In the genomic region with DNA sequence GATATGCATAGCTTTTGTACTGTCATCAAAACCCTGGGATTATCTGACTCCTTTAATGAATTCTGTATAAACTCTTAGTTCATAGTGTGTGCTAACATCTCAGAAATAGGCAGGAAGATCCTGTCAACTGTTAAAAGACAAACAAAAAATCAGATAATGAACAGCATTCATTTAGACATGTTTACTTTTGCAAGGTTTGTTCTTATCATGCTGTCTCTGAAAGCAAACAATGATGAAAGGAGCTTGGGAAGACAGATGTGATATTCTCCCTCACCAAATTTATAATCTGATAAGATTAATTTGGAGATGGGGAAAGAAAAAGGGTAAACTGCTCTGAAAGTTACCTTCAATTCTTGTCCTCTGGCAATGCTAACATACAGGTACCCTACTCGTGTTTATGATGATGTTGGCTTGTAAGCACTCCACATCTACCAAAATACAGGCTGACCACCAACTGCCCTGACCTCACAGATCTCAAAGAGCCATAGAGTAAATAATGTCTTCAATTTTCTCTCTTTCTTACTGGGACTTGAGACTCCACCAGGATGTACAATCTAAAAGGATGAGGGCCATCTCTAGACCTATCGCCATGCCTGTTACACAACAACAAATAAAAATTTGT, we compare ENCODE assay signal across 2 cellular contexts.
A peak's percentile ranks its signal among the peaks of the same experiment; 100 is the strongest.
TF ChIP-seq lines count a peak whose summit lies in the region.

No MANE protein-coding gene starts in this region.

TF ChIP-seq in IMR-90, 13 proteins besides CTCF, POLR2A, EP300 and RAD21:
- TF ChIP-seq, protein P1, sequence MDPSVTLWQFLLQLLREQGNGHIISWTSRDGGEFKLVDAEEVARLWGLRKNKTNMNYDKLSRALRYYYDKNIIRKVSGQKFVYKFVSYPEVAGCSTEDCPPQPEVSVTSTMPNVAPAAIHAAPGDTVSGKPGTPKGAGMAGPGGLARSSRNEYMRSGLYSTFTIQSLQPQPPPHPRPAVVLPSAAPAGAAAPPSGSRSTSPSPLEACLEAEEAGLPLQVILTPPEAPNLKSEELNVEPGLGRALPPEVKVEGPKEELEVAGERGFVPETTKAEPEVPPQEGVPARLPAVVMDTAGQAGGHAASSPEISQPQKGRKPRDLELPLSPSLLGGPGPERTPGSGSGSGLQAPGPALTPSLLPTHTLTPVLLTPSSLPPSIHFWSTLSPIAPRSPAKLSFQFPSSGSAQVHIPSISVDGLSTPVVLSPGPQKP (IDR thresholded peaks at IDR 0.05; ENCODE audit: borderline replicate concordance, low read depth, low read length), result no peak
- TF ChIP-seq NFE2L2 (IDR thresholded peaks at IDR 0.05; ENCODE audit: low read depth, low read length), result no peak
- TF ChIP-seq CEBPB (IDR thresholded peaks at IDR 0.05; ENCODE audit: low read depth, low read length), result no peak
- no peak for TF ChIP-seq RFX5 (IDR thresholded peaks at IDR 0.05; ENCODE audit: low read depth, low read length)
- TF ChIP-seq RCOR1 (IDR thresholded peaks at IDR 0.05; ENCODE audit: insufficient replicate concordance, low read length), result no peak
- TF ChIP-seq BHLHE40 (IDR thresholded peaks at IDR 0.05; ENCODE audit: low read depth, low read length), result no peak
- no peak for TF ChIP-seq CHD1 (IDR thresholded peaks at IDR 0.05; ENCODE audit: low read depth, low read length)
- TF ChIP-seq FOS (IDR thresholded peaks at IDR 0.05; ENCODE audit: low read depth, low read length), result no peak
- TF ChIP-seq, protein P2, sequence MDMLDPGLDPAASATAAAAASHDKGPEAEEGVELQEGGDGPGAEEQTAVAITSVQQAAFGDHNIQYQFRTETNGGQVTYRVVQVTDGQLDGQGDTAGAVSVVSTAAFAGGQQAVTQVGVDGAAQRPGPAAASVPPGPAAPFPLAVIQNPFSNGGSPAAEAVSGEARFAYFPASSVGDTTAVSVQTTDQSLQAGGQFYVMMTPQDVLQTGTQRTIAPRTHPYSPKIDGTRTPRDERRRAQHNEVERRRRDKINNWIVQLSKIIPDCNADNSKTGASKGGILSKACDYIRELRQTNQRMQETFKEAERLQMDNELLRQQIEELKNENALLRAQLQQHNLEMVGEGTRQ (IDR thresholded peaks at IDR 0.05; ENCODE audit: low read depth, low read length), result no peak
- TF ChIP-seq SMC3 (IDR thresholded peaks at IDR 0.05; ENCODE audit: low read depth, low read length), result no peak
- TF ChIP-seq MAZ (IDR thresholded peaks at IDR 0.05; ENCODE audit: borderline replicate concordance, low read depth, low read length), result no peak
- no peak for TF ChIP-seq MXI1 (IDR thresholded peaks at IDR 0.05; ENCODE audit: borderline replicate concordance, low read depth, low read length)
- TF ChIP-seq MAFK (IDR thresholded peaks at IDR 0.05; ENCODE audit: low read depth, low read length), result no peak

TF ChIP-seq in HepG2, 621 proteins besides CTCF, POLR2A, EP300 and RAD21 (continues in another document):
- TF ChIP-seq MYNN (CRISPR knock-in tag; IDR thresholded peaks at IDR 0.05; ENCODE audit: low read depth) (no peak), DNMT1 (CRISPR knock-in tag; IDR thresholded peaks at IDR 0.05) (no peak), ISL2 (CRISPR knock-in tag; IDR thresholded peaks at IDR 0.05) (peak; percentile 94), STAG1 (CRISPR knock-in tag; IDR thresholded peaks at IDR 0.05) (no peak), ZNF530 (CRISPR knock-in tag; IDR thresholded peaks at IDR 0.05; ENCODE audit: low read depth) (no peak), MXD4 (CRISPR knock-in tag; IDR thresholded peaks at IDR 0.05) (no peak), KDM1A (CRISPR knock-in tag; IDR thresholded peaks at IDR 0.05) (no peak), ZFP36L1 (CRISPR knock-in tag; IDR thresholded peaks at IDR 0.05) (no peak), ZNF557 (CRISPR knock-in tag; IDR thresholded peaks at IDR 0.05) (no peak), ZNF431 (CRISPR knock-in tag; IDR thresholded peaks at IDR 0.05; ENCODE audit: borderline replicate concordance, low read depth) (no peak), SALL1 (CRISPR knock-in tag; IDR thresholded peaks at IDR 0.05) (no peak), ZSCAN12 (CRISPR knock-in tag; IDR thresholded peaks at IDR 0.05) (no peak), TEAD2 (CRISPR knock-in tag; IDR thresholded peaks at IDR 0.05) (no peak), ZFP62 (CRISPR knock-in tag; IDR thresholded peaks at IDR 0.05) (no peak), KLF6 (CRISPR knock-in tag; IDR thresholded peaks at IDR 0.05) (no peak), SNAI1 (CRISPR knock-in tag; IDR thresholded peaks at IDR 0.05; ENCODE audit: borderline replicate concordance) (no peak), TAF1 (CRISPR knock-in tag; IDR thresholded peaks at IDR 0.05) (no peak), ZNF616 (CRISPR knock-in tag; IDR thresholded peaks at IDR 0.05; ENCODE audit: low read depth) (no peak)
- TF ChIP-seq, protein P3, sequence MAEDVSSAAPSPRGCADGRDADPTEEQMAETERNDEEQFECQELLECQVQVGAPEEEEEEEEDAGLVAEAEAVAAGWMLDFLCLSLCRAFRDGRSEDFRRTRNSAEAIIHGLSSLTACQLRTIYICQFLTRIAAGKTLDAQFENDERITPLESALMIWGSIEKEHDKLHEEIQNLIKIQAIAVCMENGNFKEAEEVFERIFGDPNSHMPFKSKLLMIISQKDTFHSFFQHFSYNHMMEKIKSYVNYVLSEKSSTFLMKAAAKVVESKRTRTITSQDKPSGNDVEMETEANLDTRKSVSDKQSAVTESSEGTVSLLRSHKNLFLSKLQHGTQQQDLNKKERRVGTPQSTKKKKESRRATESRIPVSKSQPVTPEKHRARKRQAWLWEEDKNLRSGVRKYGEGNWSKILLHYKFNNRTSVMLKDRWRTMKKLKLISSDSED (CRISPR knock-in tag; IDR thresholded peaks at IDR 0.05), result no peak
- TF ChIP-seq, protein P4, sequence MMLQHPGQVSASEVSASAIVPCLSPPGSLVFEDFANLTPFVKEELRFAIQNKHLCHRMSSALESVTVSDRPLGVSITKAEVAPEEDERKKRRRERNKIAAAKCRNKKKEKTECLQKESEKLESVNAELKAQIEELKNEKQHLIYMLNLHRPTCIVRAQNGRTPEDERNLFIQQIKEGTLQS (CRISPR knock-in tag; IDR thresholded peaks at IDR 0.05), result no peak
- TF ChIP-seq, protein P5, sequence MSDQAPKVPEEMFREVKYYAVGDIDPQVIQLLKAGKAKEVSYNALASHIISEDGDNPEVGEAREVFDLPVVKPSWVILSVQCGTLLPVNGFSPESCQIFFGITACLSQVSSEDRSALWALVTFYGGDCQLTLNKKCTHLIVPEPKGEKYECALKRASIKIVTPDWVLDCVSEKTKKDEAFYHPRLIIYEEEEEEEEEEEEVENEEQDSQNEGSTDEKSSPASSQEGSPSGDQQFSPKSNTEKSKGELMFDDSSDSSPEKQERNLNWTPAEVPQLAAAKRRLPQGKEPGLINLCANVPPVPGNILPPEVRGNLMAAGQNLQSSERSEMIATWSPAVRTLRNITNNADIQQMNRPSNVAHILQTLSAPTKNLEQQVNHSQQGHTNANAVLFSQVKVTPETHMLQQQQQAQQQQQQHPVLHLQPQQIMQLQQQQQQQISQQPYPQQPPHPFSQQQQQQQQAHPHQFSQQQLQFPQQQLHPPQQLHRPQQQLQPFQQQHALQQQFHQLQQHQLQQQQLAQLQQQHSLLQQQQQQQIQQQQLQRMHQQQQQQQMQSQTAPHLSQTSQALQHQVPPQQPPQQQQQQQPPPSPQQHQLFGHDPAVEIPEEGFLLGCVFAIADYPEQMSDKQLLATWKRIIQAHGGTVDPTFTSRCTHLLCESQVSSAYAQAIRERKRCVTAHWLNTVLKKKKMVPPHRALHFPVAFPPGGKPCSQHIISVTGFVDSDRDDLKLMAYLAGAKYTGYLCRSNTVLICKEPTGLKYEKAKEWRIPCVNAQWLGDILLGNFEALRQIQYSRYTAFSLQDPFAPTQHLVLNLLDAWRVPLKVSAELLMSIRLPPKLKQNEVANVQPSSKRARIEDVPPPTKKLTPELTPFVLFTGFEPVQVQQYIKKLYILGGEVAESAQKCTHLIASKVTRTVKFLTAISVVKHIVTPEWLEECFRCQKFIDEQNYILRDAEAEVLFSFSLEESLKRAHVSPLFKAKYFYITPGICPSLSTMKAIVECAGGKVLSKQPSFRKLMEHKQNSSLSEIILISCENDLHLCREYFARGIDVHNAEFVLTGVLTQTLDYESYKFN (CRISPR knock-in tag; conservative IDR thresholded peaks at IDR 0.05), result peak; percentile 74
- TF ChIP-seq, protein P6, sequence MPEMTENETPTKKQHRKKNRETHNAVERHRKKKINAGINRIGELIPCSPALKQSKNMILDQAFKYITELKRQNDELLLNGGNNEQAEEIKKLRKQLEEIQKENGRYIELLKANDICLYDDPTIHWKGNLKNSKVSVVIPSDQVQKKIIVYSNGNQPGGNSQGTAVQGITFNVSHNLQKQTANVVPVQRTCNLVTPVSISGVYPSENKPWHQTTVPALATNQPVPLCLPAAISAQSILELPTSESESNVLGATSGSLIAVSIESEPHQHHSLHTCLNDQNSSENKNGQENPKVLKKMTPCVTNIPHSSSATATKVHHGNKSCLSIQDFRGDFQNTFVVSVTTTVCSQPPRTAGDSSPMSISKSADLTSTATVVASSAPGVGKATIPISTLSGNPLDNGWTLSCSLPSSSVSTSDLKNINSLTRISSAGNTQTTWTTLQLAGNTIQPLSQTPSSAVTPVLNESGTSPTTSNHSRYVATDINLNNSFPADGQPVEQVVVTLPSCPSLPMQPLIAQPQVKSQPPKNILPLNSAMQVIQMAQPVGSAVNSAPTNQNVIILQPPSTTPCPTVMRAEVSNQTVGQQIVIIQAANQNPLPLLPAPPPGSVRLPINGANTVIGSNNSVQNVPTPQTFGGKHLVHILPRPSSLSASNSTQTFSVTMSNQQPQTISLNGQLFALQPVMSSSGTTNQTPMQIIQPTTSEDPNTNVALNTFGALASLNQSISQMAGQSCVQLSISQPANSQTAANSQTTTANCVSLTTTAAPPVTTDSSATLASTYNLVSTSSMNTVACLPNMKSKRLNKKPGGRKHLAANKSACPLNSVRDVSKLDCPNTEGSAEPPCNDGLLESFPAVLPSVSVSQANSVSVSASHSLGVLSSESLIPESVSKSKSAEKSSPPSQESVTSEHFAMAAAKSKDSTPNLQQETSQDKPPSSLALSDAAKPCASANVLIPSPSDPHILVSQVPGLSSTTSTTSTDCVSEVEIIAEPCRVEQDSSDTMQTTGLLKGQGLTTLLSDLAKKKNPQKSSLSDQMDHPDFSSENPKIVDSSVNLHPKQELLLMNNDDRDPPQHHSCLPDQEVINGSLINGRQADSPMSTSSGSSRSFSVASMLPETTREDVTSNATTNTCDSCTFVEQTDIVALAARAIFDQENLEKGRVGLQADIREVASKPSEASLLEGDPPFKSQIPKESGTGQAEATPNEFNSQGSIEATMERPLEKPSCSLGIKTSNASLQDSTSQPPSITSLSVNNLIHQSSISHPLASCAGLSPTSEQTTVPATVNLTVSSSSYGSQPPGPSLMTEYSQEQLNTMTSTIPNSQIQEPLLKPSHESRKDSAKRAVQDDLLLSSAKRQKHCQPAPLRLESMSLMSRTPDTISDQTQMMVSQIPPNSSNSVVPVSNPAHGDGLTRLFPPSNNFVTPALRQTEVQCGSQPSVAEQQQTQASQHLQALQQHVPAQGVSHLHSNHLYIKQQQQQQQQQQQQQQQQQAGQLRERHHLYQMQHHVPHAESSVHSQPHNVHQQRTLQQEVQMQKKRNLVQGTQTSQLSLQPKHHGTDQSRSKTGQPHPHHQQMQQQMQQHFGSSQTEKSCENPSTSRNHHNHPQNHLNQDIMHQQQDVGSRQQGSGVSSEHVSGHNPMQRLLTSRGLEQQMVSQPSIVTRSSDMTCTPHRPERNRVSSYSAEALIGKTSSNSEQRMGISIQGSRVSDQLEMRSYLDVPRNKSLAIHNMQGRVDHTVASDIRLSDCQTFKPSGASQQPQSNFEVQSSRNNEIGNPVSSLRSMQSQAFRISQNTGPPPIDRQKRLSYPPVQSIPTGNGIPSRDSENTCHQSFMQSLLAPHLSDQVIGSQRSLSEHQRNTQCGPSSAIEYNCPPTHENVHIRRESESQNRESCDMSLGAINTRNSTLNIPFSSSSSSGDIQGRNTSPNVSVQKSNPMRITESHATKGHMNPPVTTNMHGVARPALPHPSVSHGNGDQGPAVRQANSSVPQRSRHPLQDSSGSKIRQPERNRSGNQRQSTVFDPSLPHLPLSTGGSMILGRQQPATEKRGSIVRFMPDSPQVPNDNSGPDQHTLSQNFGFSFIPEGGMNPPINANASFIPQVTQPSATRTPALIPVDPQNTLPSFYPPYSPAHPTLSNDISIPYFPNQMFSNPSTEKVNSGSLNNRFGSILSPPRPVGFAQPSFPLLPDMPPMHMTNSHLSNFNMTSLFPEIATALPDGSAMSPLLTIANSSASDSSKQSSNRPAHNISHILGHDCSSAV (CRISPR knock-in tag; IDR thresholded peaks at IDR 0.05; ENCODE audit: borderline replicate concordance), result no peak
- TF ChIP-seq, protein P7, sequence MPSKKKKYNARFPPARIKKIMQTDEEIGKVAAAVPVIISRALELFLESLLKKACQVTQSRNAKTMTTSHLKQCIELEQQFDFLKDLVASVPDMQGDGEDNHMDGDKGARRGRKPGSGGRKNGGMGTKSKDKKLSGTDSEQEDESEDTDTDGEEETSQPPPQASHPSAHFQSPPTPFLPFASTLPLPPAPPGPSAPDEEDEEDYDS (CRISPR knock-in tag; IDR thresholded peaks at IDR 0.05), result no peak
- TF ChIP-seq, protein P8, sequence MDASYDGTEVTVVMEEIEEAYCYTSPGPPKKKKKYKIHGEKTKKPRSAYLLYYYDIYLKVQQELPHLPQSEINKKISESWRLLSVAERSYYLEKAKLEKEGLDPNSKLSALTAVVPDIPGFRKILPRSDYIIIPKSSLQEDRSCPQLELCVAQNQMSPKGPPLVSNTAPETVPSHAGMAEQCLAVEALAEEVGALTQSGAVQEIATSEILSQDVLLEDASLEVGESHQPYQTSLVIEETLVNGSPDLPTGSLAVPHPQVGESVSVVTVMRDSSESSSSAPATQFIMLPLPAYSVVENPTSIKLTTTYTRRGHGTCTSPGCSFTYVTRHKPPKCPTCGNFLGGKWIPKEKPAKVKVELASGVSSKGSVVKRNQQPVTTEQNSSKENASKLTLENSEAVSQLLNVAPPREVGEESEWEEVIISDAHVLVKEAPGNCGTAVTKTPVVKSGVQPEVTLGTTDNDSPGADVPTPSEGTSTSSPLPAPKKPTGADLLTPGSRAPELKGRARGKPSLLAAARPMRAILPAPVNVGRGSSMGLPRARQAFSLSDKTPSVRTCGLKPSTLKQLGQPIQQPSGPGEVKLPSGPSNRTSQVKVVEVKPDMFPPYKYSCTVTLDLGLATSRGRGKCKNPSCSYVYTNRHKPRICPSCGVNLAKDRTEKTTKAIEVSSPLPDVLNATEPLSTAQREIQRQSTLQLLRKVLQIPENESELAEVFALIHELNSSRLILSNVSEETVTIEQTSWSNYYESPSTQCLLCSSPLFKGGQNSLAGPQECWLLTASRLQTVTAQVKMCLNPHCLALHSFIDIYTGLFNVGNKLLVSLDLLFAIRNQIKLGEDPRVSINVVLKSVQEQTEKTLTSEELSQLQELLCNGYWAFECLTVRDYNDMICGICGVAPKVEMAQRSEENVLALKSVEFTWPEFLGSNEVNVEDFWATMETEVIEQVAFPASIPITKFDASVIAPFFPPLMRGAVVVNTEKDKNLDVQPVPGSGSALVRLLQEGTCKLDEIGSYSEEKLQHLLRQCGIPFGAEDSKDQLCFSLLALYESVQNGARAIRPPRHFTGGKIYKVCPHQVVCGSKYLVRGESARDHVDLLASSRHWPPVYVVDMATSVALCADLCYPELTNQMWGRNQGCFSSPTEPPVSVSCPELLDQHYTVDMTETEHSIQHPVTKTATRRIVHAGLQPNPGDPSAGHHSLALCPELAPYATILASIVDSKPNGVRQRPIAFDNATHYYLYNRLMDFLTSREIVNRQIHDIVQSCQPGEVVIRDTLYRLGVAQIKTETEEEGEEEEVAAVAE (CRISPR knock-in tag; IDR thresholded peaks at IDR 0.05; ENCODE audit: borderline replicate concordance), result no peak
- TF ChIP-seq, protein P9, sequence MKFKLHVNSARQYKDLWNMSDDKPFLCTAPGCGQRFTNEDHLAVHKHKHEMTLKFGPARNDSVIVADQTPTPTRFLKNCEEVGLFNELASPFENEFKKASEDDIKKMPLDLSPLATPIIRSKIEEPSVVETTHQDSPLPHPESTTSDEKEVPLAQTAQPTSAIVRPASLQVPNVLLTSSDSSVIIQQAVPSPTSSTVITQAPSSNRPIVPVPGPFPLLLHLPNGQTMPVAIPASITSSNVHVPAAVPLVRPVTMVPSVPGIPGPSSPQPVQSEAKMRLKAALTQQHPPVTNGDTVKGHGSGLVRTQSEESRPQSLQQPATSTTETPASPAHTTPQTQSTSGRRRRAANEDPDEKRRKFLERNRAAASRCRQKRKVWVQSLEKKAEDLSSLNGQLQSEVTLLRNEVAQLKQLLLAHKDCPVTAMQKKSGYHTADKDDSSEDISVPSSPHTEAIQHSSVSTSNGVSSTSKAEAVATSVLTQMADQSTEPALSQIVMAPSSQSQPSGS (CRISPR knock-in tag; IDR thresholded peaks at IDR 0.05), result 0 out of 2 replicates have a peak, but pooled peaks have one; percentile 24
